10 cellular contexts compared by ENCODE assay signal in genomic region chr10:20598590-20598989, GRCh38.
DNase-seq lines count a peak whose midpoint lies in the region; ATAC-seq and TF ChIP-seq lines count a peak whose summit lies in the region.
"Had no signal": no experiment of that assay in that cellular context is flagged by ENCODE, and none has a peak within 500 bp of the region (broad histone marks: within the 10 kb centered on the region; RNA-seq: fewer than 3 reads in every experiment).

No MANE protein-coding gene starts in this region.

- TF ChIP-seq CTCF in MCF 10A (IDR thresholded peaks at IDR 0.05; ENCODE audit: unreplicated experiment), result no peak
- no peak for TF ChIP-seq CTCF in breast epithelium (IDR thresholded peaks at IDR 0.05)
- no peak for TF ChIP-seq CTCF in endodermal cell (conservative IDR thresholded peaks at IDR 0.05)
- TF ChIP-seq CTCF in lung (IDR thresholded peaks at IDR 0.05; ENCODE audit: control extremely low read depth, extremely low read depth), result no peak

- 30 to 55% methylated on average over 2 to 3 of the region's 3 CpGs for WGBS in endodermal cell (ENCODE audit: insufficient coverage in 1 of 2, insufficient read length in 1 of 2), 2 experiments
- WGBS in lung, 2 donors, result 46 to 58% methylated on average over 3 of the region's 3 CpGs
- 1 to 3% methylated on average over 3 of the region's 3 CpGs for WGBS in aorta, 2 donors

- H3K27ac ChIP-seq in breast epithelium (no peak overlapping the region), endodermal cell (ENCODE audit: low read depth, low read length) (no peak overlapping the region), lung (ENCODE audit: low read depth in 1 of 2, low read length in 1 of 2) (no peak overlapping the region), aorta (ENCODE audit: low read depth in 1 of 2, low read length in 2 of 2) (no peak overlapping the region)

- no peak overlapping the region for H3K9ac ChIP-seq in endodermal cell (ENCODE audit: extremely low read depth, low read length, poor library complexity, severe bottlenecking)

- H3K9me3 Mint-ChIP-seq in MCF 10A (ENCODE audit: unreplicated experiment), result no peaks in the 10 kb centered on the region
- H3K9me3 Mint-ChIP-seq in endodermal cell, result no peaks in the 10 kb centered on the region

- H3K4me1 ChIP-seq in breast epithelium (no peaks in the 10 kb centered on the region), endodermal cell (ENCODE audit: control insufficient read depth, insufficient read depth, low read length) (no peaks in the 10 kb centered on the region), lung (ENCODE audit: control insufficient read depth in 2 of 2, insufficient read depth in 2 of 2, low read length in 2 of 2) (no peaks in the 10 kb centered on the region), aorta (ENCODE audit: control insufficient read depth in 1 of 2, insufficient read depth in 2 of 2, low read length in 2 of 2) (peaks cover 5 to 6% of the 10 kb centered on the region in 2 donors)

- BruUV-seq in MCF 10A (replicated peaks; lab: Mats Ljungman, UMichigan), result no TSS peak

- H3K27ac Mint-ChIP-seq in MCF 10A (ENCODE audit: low read depth, unreplicated experiment) (no peak overlapping the region), endodermal cell (no peak overlapping the region)
- H3K27ac Mint-ChIP-seq: activated T-helper 17 cell treated with anti-CD3 and anti-CD28 coated beads, Interleukin-2, amount 50 U/mL, for 72 hours had no signal

- no peaks in the 10 kb centered on the region for H3K36me3 ChIP-seq in breast epithelium
- H3K36me3 ChIP-seq in endodermal cell (ENCODE audit: control insufficient read depth, insufficient read depth, low read length), result no peaks in the 10 kb centered on the region
- H3K36me3 ChIP-seq in lung (ENCODE audit: control insufficient read depth in 2 of 2, insufficient read depth in 2 of 2, low read length in 2 of 2), result no peaks in the 10 kb centered on the region
- no peaks in the 10 kb centered on the region for H3K36me3 ChIP-seq in aorta (ENCODE audit: control insufficient read depth in 1 of 2, insufficient read depth in 2 of 2, low read length in 1 of 2)

- CTCF ChIA-PET in MCF 10A (lab: Yijun Ruan, JAX), result interaction anchor here (0.6 kb wide), 1 partner anchor 810 kb away, joined by 3 read pairs; no protein-coding TSS in a partner anchor

- H3K27me3 ChIP-seq in breast epithelium, result no peaks in the 10 kb centered on the region
- no peaks in the 10 kb centered on the region for H3K27me3 ChIP-seq in endodermal cell (ENCODE audit: control insufficient read depth, insufficient read depth, low read length, poor library complexity, severe bottlenecking)
- no peaks in the 10 kb centered on the region for H3K27me3 ChIP-seq in lung (ENCODE audit: control insufficient read depth, insufficient read depth)
- no peaks in the 10 kb centered on the region for H3K27me3 ChIP-seq in aorta (ENCODE audit: control insufficient read depth in 1 of 2, insufficient read depth in 2 of 2, low read length in 1 of 2)

- DNase-seq in MCF 10A (ENCODE audit: unreplicated experiment) (peak; percentile 90), breast epithelium (ENCODE audit: low spot score in 2 of 2) (no peak), endodermal cell (peak; percentile 81), lung (ENCODE audit: low spot score) (peak; percentile 31), aorta (peak; percentile 84 to 87), OCI-M2 (lab: John Stamatoyannopoulos, UW; ENCODE audit: unreplicated experiment) (no peak), ureter (ENCODE audit: low spot score) (no peak)
- DNase-seq in activated CD8-positive, alpha-beta memory T cell treated with anti-CD3 and anti-CD28 coated beads, Interleukin-2, amount 50 U/mL, for 4 hours, result no peak
- DNase-seq: KG1 had no signal

- H3K9me3 ChIP-seq in breast epithelium (no peaks in the 10 kb centered on the region), endodermal cell (ENCODE audit: control insufficient read depth, low read length) (no peaks in the 10 kb centered on the region), lung (ENCODE audit: control insufficient read depth in 2 of 2, insufficient read depth in 1 of 2, low read length in 1 of 2) (no peaks in the 10 kb centered on the region), aorta (ENCODE audit: control insufficient read depth, low read length) (no peaks in the 10 kb centered on the region)

- intact Hi-C loops in MCF 10A (cut with micrococcal nuclease) (loop anchor here (10.0 kb wide), 1 partner anchor 784 kb away; the partner anchor contains the start of gene PLXDC2), breast epithelium (cut with DNase I; ENCODE audit: low total_unique reads) (no loop called here), aorta (cut with DNase I) (loop anchor here in 1 of 2 donors (10.0 kb wide), 1 partner anchor 146 kb away; no protein-coding TSS in a partner anchor)

- H3K4me1 Mint-ChIP-seq in MCF 10A (ENCODE audit: insufficient read depth, unreplicated experiment) (peaks cover 23% of the 10 kb centered on the region), endodermal cell (peaks cover 11% of the 10 kb centered on the region)
- H3K4me1 Mint-ChIP-seq: activated T-helper 17 cell treated with anti-CD3 and anti-CD28 coated beads, Interleukin-2, amount 50 U/mL, for 72 hours had no signal

- no peaks in the 10 kb centered on the region for H3K36me3 Mint-ChIP-seq in MCF 10A (ENCODE audit: insufficient read depth, unreplicated experiment)
- no peaks in the 10 kb centered on the region for H3K36me3 Mint-ChIP-seq in endodermal cell (ENCODE audit: low read depth)

- H3K27me3 Mint-ChIP-seq in MCF 10A (ENCODE audit: insufficient read depth, unreplicated experiment) (no peaks in the 10 kb centered on the region), endodermal cell (ENCODE audit: insufficient read depth) (no peaks in the 10 kb centered on the region)
- H3K27me3 Mint-ChIP-seq: activated T-helper 17 cell treated with anti-CD3 and anti-CD28 coated beads, Interleukin-2, amount 50 U/mL, for 72 hours had no signal

- no peak for TF ChIP-seq POLR2A in breast epithelium (IDR thresholded peaks at IDR 0.05)

- POLR2A ChIA-PET in MCF 10A (lab: Yijun Ruan, JAX), result interaction anchor here (0.6 to 1.1 kb wide), 5 partner anchors 9 to 634 kb away, joined by 3 to 4 read pairs (median 3); no protein-coding TSS in a partner anchor

- ATAC-seq in lung (ENCODE audit: insufficient read depth, low FRiP score), result peak; percentile 71
- ATAC-seq in aorta (ENCODE audit: low FRiP score), result peak; percentile 92
- ATAC-seq: activated T-helper 17 cell treated with anti-CD3 and anti-CD28 coated beads, Interleukin-2, amount 50 U/mL, for 72 hours had no signal

- H3K4me3 ChIP-seq in breast epithelium, result no peak overlapping the region
- no peak overlapping the region for H3K4me3 ChIP-seq in endodermal cell (ENCODE audit: low read length)
- H3K4me3 ChIP-seq in lung, result no peak overlapping the region
- H3K4me3 ChIP-seq in aorta (ENCODE audit: low read length in 2 of 2), result no peak overlapping the region

- H3K4me3 Mint-ChIP-seq in MCF 10A (ENCODE audit: unreplicated experiment), result no peak overlapping the region
- no peak overlapping the region for H3K4me3 Mint-ChIP-seq in endodermal cell
- H3K4me3 Mint-ChIP-seq: activated T-helper 17 cell treated with anti-CD3 and anti-CD28 coated beads, Interleukin-2, amount 50 U/mL, for 72 hours had no signal

Comparison
In these comparisons a context has a peak if more than half of its experiments do, and no peak if none do; other contexts are left out.
1. DNase-seq: peak in MCF 10A (single experiment), endodermal cell (single experiment), lung (single experiment) and aorta (2 of 2); none in breast epithelium (0 of 2), OCI-M2 (single experiment), ureter (single experiment) and activated CD8-positive, alpha-beta memory T cell treated with anti-CD3 and anti-CD28 coated beads, Interleukin-2, amount 50 U/mL, for 4 hours (single experiment).